25 cellular contexts compared by ENCODE assay signal in genomic region chr7:25802057-25802456, GRCh38.
DNase-seq lines count a peak whose midpoint lies in the region; ATAC-seq and TF ChIP-seq lines count a peak whose summit lies in the region.
"Had no signal": no experiment of that assay in that cellular context is flagged by ENCODE, and none has a peak within 500 bp of the region (broad histone marks: within the 10 kb centered on the region; RNA-seq: fewer than 3 reads in every experiment).

No MANE protein-coding gene starts in this region.

- peaks cover 19% of the 10 kb centered on the region for H3K27me3 Mint-ChIP-seq in activated T-cell treated with anti-CD3 and anti-CD28 coated beads, Interleukin-2, amount 50 U/mL, for 4 hours (ENCODE audit: low read depth)
- H3K27me3 Mint-ChIP-seq in osteocyte (ENCODE audit: unreplicated experiment), result no peaks in the 10 kb centered on the region
- peaks cover 30% of the 10 kb centered on the region for H3K27me3 Mint-ChIP-seq in CD4-positive, alpha-beta T cell

- no peaks in the 10 kb centered on the region for H3K4me1 Mint-ChIP-seq in activated T-cell treated with anti-CD3 and anti-CD28 coated beads, Interleukin-2, amount 50 U/mL, for 4 hours (ENCODE audit: low read depth)
- H3K4me1 Mint-ChIP-seq in osteocyte (ENCODE audit: unreplicated experiment), result peaks cover 68% of the 10 kb centered on the region
- no peaks in the 10 kb centered on the region for H3K4me1 Mint-ChIP-seq in CD4-positive, alpha-beta T cell (ENCODE audit: low read depth)

- peak overlapping the region; percentile 59 to 93 (median 84) for H3K27ac ChIP-seq in thyroid gland
- no peak overlapping the region for H3K27ac ChIP-seq in CD4-positive, alpha-beta T cell (ENCODE audit: low read depth, low read length)
- H3K27ac ChIP-seq: BLaER1 had no signal

- TF ChIP-seq POLR2A in thyroid gland (IDR thresholded peaks at IDR 0.05), result no peak

- no peak overlapping the region for H3K4me3 Mint-ChIP-seq in activated T-cell treated with anti-CD3 and anti-CD28 coated beads, Interleukin-2, amount 50 U/mL, for 4 hours
- no peak overlapping the region for H3K4me3 Mint-ChIP-seq in osteocyte (ENCODE audit: unreplicated experiment)
- H3K4me3 Mint-ChIP-seq in CD4-positive, alpha-beta T cell, result no peak overlapping the region
- H3K4me3 Mint-ChIP-seq: CD4-positive, alpha-beta memory T cell; HFFc6 had no signal

- H3K4me1 ChIP-seq in thyroid gland, result peaks cover 24 to 34% of the 10 kb centered on the region in 2 donors
- H3K4me1 ChIP-seq: BLaER1, HAP-1 had no signal

- no peak overlapping the region for H3K4me3 ChIP-seq in thyroid gland (replicated peaks in 1 of 3)
- H3K4me3 ChIP-seq: BLaER1, HAP-1 had no signal

- no peak for DNase-seq in activated T-cell treated with anti-CD3 and anti-CD28 coated beads, Interleukin-2, amount 50 U/mL, for 4 hours
- no peak for DNase-seq in activated T-cell treated with anti-CD3 and anti-CD28 coated beads, Interleukin-2, amount 50 U/mL, for 48 hours
- DNase-seq in osteocyte (ENCODE audit: extremely low spot score, unreplicated experiment) (no peak), thyroid gland (no peak), iPS-NIHi11 (ENCODE audit: low spot score) (no peak)
- DNase-seq in CD4-positive, alpha-beta T cell, result no peak
- DNase-seq: CD4-positive, alpha-beta memory T cell; COR-L47; DMS53; GOT3; HFFc6; KBM-7; NCI-H1105 treated with DMSO at 0.1 percent for 48 hours; NCI-H146; NCI-H1930; NCI-H2107; NCI-H446 treated with DMSO at 0.1 percent for 48 hours; NCI-H526; NCI-H82; NK-92 treated with Interleukin-12 subunit alpha and Interleukin-12 subunit beta, amount 100 ng/mL, for 24 hours; PC-3 had no signal

- intact Hi-C loops in thyroid gland (cut with DNase I), result no loop called here
- intact Hi-C loops in CD4-positive, alpha-beta T cell (cut with DNase I, micrococcal nuclease), result no loop called here

- H3K9me3 ChIP-seq in thyroid gland, result no peaks in the 10 kb centered on the region
- no peaks in the 10 kb centered on the region for H3K9me3 ChIP-seq in CD4-positive, alpha-beta T cell (ENCODE audit: control insufficient read depth, low read length)
- H3K9me3 ChIP-seq: BLaER1, HAP-1 had no signal

- H3K9me3 Mint-ChIP-seq in activated T-cell treated with anti-CD3 and anti-CD28 coated beads, Interleukin-2, amount 50 U/mL, for 4 hours, result no peaks in the 10 kb centered on the region
- H3K9me3 Mint-ChIP-seq in osteocyte (ENCODE audit: unreplicated experiment), result peaks cover 7% of the 10 kb centered on the region
- H3K9me3 Mint-ChIP-seq in CD4-positive, alpha-beta T cell, result no peaks in the 10 kb centered on the region
- H3K9me3 Mint-ChIP-seq: CD4-positive, alpha-beta memory T cell had no signal

- H3K27me3 ChIP-seq in thyroid gland, result no peaks in the 10 kb centered on the region
- H3K27me3 ChIP-seq in CD4-positive, alpha-beta T cell (ENCODE audit: control insufficient read depth, insufficient read depth, low read length), result peaks cover 2% of the 10 kb centered on the region
- H3K27me3 ChIP-seq: BLaER1 had no signal

- ATAC-seq in activated T-cell treated with anti-CD3 and anti-CD28 coated beads, Interleukin-2, amount 50 U/mL, for 4 hours, result peak; percentile 28 to 37
- peak; percentile 20 for ATAC-seq in HG02610 (IDR thresholded peaks at IDR 0.05; ENCODE audit: unreplicated experiment)
- ATAC-seq in CD4-positive, alpha-beta T cell (ENCODE audit: poor library complexity), result no peak
- no peak for ATAC-seq in GM21515 (IDR thresholded peaks at IDR 0.05; ENCODE audit: unreplicated experiment)
- ATAC-seq: PC-3 had no signal

- WGBS in thyroid gland, 2 donors, result 82 to 85% methylated on average over 3 of the region's 3 CpGs

- TF ChIP-seq CTCF in osteocyte (IDR thresholded peaks at IDR 0.05) (no peak), thyroid gland (IDR thresholded peaks at IDR 0.05) (no peak)
- TF ChIP-seq CTCF in CD4-positive, alpha-beta T cell (IDR thresholded peaks at IDR 0.05), result no peak

- no peaks in the 10 kb centered on the region for H3K36me3 Mint-ChIP-seq in activated T-cell treated with anti-CD3 and anti-CD28 coated beads, Interleukin-2, amount 50 U/mL, for 4 hours (ENCODE audit: insufficient read depth)
- H3K36me3 Mint-ChIP-seq in osteocyte (ENCODE audit: unreplicated experiment), result peaks cover 9% of the 10 kb centered on the region
- H3K36me3 Mint-ChIP-seq in CD4-positive, alpha-beta T cell (ENCODE audit: low read depth), result no peaks in the 10 kb centered on the region
- H3K36me3 Mint-ChIP-seq: CD4-positive, alpha-beta memory T cell had no signal

- H3K36me3 ChIP-seq in thyroid gland, result no peaks in the 10 kb centered on the region
- H3K36me3 ChIP-seq: BLaER1, HAP-1 had no signal

- CTCF ChIA-PET in CD4-positive, alpha-beta T cell (lab: Charles Lee), result no interaction called here

- peak overlapping the region; percentile 90 for H3K27ac Mint-ChIP-seq in osteocyte (ENCODE audit: unreplicated experiment)
- H3K27ac Mint-ChIP-seq in CD4-positive, alpha-beta T cell, result no peak overlapping the region
- H3K27ac Mint-ChIP-seq: CD4-positive, alpha-beta memory T cell; HFFc6 had no signal

- POLR2A ChIA-PET in CD4-positive, alpha-beta T cell (lab: Charles Lee), result no interaction called here

Comparison
In these comparisons a context has a peak if more than half of its experiments do, and no peak if none do; other contexts are left out.
1. ATAC-seq: peak in activated T-cell treated with anti-CD3 and anti-CD28 coated beads, Interleukin-2, amount 50 U/mL, for 4 hours (2 of 2) and HG02610 (single experiment); none in CD4-positive, alpha-beta T cell (single experiment) and GM21515 (single experiment).